In the genomic region with DNA sequence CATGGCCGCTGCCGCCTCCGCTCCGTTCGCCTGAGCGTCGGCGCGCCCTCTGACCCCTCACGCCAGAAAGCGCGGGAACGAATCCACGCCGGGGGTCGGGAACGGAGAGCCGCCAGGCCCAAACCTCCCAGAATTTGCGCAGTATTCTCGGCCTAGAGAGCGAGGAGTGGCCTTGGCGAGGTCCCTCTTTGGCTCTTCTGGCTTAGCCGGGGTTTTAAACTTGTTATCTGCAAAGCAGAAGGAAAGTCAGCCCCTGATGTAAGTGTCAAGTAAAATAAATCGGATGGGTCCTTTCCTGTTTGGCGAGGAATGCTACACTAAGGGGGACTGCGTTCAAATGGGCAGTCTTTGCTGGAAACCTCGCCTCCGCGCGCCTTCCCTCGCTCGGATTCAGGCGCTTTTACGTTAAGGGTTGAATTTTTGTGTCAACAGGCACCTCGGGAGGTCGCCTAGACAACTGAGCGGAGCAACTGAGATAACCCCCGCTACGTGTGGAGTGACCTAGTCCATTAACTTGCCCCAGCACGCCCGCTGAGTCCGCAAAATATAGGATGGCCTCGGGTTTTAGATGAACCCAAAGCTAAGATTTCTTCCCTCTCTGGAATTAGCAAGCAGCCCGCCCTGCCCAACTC, we compare ENCODE assay signal across 21 cellular contexts. TPM values are rescaled to one million over a fixed set of nuclear protein-coding genes. Genes with fewer than 3 reads are reported as not detected.
DNase-seq lines count a peak whose midpoint lies in the region; ATAC-seq, FAIRE-seq and TF ChIP-seq lines count a peak whose summit lies in the region.
"Had no signal": no experiment of that assay in that cellular context is flagged by ENCODE, and none has a peak within 500 bp of the region (broad histone marks: within the 10 kb centered on the region; RNA-seq: fewer than 3 reads in every experiment).

No MANE protein-coding gene starts in this region.

- DNase-seq in HepG2 (ENCODE audit: low spot score) (no peak), right lobe of liver (no peak), mesenchymal stem cell (no peak), RKO (ENCODE audit: low spot score) (no peak), NCI-H1105 treated with DMSO at 0.1 percent for 48 hours (lab: John Stamatoyannopoulos, UW) (no peak), UCSD-AML1 (lab: John Stamatoyannopoulos, UW; ENCODE audit: unreplicated experiment) (no peak), posterior cingulate gyrus (no peak)
- DNase-seq: activated effector memory CD4-positive, alpha-beta T cell treated with anti-CD3 and anti-CD28 coated beads, Interleukin-2, amount 50 U/mL, for 16 hours; GOT3; kidney glomerular epithelial cell; NCI-H1105; NCI-H526 treated with DMSO at 0.1 percent for 48 hours; retina; T-helper 2 cell had no signal

- H4K91ac ChIP-seq in mesenchymal stem cell (ENCODE audit: low read length), result peak overlapping the region; percentile 27

- H3K79me1 ChIP-seq in mesenchymal stem cell (replicated peaks; ENCODE audit: low read length, poor library complexity, severe bottlenecking), result peaks cover 15% of the 10 kb centered on the region

- H3K4ac ChIP-seq in mesenchymal stem cell (ENCODE audit: low read depth in 1 of 2, low read length in 2 of 2), result peak overlapping the region in 1 of 2 experiments; percentile 58

- no peak overlapping the region for H2AK5ac ChIP-seq in mesenchymal stem cell (ENCODE audit: low read length, severe bottlenecking)

- H2BK120ac ChIP-seq in mesenchymal stem cell (ENCODE audit: low read depth, low read length), result no peak overlapping the region

- H3K23ac ChIP-seq in mesenchymal stem cell (ENCODE audit: low read length in 2 of 2), result no peak overlapping the region

- H3K79me2 ChIP-seq in HepG2 (ENCODE audit: insufficient read depth, low read length) (peaks cover 34% of the 10 kb centered on the region), Loucy (ENCODE audit: insufficient read depth, low read length) (peaks cover 49% of the 10 kb centered on the region)

- H4K8ac ChIP-seq in mesenchymal stem cell (ENCODE audit: low read length), result peak overlapping the region; percentile 88

- WGBS in HepG2 (ENCODE audit: low lambda C conversion rate), result 95% methylated on average over 44 of the region's 44 CpGs
- 93% methylated on average over 17 of the region's 44 CpGs for WGBS in right lobe of liver (ENCODE audit: insufficient coverage, low coverage, low lambda C conversion rate, missing lambda C conversion rate)
- WGBS in mesenchymal stem cell, result 97% methylated on average over 44 of the region's 44 CpGs

- peaks cover 6 to 21% of the 10 kb centered on the region in 2 experiments; a peak in 4 of 5 replicates for H3K36me3 ChIP-seq in HepG2 (replicated peaks in 1 of 2; ENCODE audit: control insufficient read depth in 1 of 2, insufficient read depth in 2 of 2, low read length in 2 of 2)
- peaks cover 0 to 4% (median 0%) of the 10 kb centered on the region in 4 donors for H3K36me3 ChIP-seq in right lobe of liver
- H3K36me3 ChIP-seq in Loucy (ENCODE audit: insufficient read depth, low read length), result peaks cover 2% of the 10 kb centered on the region; the same call in 1 of the 2 replicates
- H3K36me3 ChIP-seq in mesenchymal stem cell (ENCODE audit: control insufficient read depth in 1 of 2, insufficient read depth in 2 of 2, low read depth in 1 of 2, low read length in 2 of 2), result peaks cover 7 to 15% of the 10 kb centered on the region in 2 experiments

- ATAC-seq in HepG2 (no peak), right lobe of liver (no peak)

- H3K4me2 ChIP-seq in HepG2 (ENCODE audit: low read depth, low read length) (no peak overlapping the region), Loucy (ENCODE audit: low read depth, low read length, poor library complexity, severe bottlenecking) (peak overlapping the region; percentile 77), mesenchymal stem cell (ENCODE audit: low read length, poor library complexity, severe bottlenecking) (no peak overlapping the region)

- H2AFZ ChIP-seq in HepG2 (ENCODE audit: low read length) (no peak overlapping the region), Loucy (ENCODE audit: low read length) (no peak overlapping the region), mesenchymal stem cell (ENCODE audit: low read depth, low read length) (no peak overlapping the region)

- POLR2A ChIA-PET in HepG2 (lab: Yijun Ruan, JAX), result interaction anchor here (1.5 kb wide), 1 partner anchor 131 kb away, joined by 3 read pairs; no protein-coding TSS in a partner anchor

- H3K18ac ChIP-seq in mesenchymal stem cell (ENCODE audit: low read depth in 1 of 2, low read length in 2 of 2), result no peak overlapping the region

- H4K20me1 ChIP-seq in HepG2 (ENCODE audit: insufficient read depth, low read length) (no peaks in the 10 kb centered on the region), Loucy (ENCODE audit: insufficient read depth, low read length, poor library complexity, severe bottlenecking) (peaks cover 24% of the 10 kb centered on the region)

- no peak for TF ChIP-seq POLR2A in HepG2 (IDR thresholded peaks at IDR 0.05; ENCODE audit: insufficient read depth in 1 of 2, low read depth in 2 of 2, low read length in 2 of 2)
- no peak for TF ChIP-seq POLR2A in right lobe of liver (IDR thresholded peaks at IDR 0.05)

- CTCF ChIA-PET in HepG2 (lab: Yijun Ruan, JAX; ENCODE audit: low intra/inter-chr PET ratio, low total read pairs), result no interaction called here

- H3K14ac ChIP-seq in mesenchymal stem cell (ENCODE audit: low read length in 2 of 2), result no peak overlapping the region

- no peak overlapping the region for H2BK15ac ChIP-seq in mesenchymal stem cell (ENCODE audit: low read depth, poor library complexity, severe bottlenecking)

- H3K27me3 ChIP-seq in HepG2 (ENCODE audit: control insufficient read depth in 1 of 2, insufficient read depth in 2 of 2, low read length in 2 of 2) (no peaks in the 10 kb centered on the region), right lobe of liver (no peaks in the 10 kb centered on the region), Loucy (ENCODE audit: insufficient read depth, low read length, poor library complexity, severe bottlenecking) (no peaks in the 10 kb centered on the region), mesenchymal stem cell (ENCODE audit: control insufficient read depth in 1 of 2, insufficient read depth in 1 of 2, low read length in 2 of 2) (no peaks in the 10 kb centered on the region)
- H3K27me3 ChIP-seq: dorsolateral prefrontal cortex, gastrocnemius medialis, SJSA1, suprapubic skin had no signal

- no peak for FAIRE-seq in HepG2 (lab: Jason Lieb, UNC)

- H3K9ac ChIP-seq in HepG2 (ENCODE audit: insufficient read depth, low read depth, low read length), result no peak overlapping the region
- H3K9ac ChIP-seq in Loucy (ENCODE audit: low read depth, low read length, poor library complexity, severe bottlenecking), result peak overlapping the region; percentile 89
- no peak overlapping the region for H3K9ac ChIP-seq in mesenchymal stem cell (ENCODE audit: low read length)

- BruUV-seq in HepG2 (replicated peaks; lab: Mats Ljungman, UMichigan), result no TSS peak

- H3K9me3 ChIP-seq in HepG2 (ENCODE audit: low read length) (no peaks in the 10 kb centered on the region), right lobe of liver (no peaks in the 10 kb centered on the region), Loucy (ENCODE audit: insufficient read depth, low read depth, low read length) (no peaks in the 10 kb centered on the region), mesenchymal stem cell (ENCODE audit: control insufficient read depth, low read length) (no peaks in the 10 kb centered on the region)
- H3K9me3 ChIP-seq: gastrocnemius medialis, neutrophil, SJSA1, suprapubic skin had no signal

- in situ Hi-C loops in HepG2 (cut with HindIII; ENCODE audit: extremely low pct_ligation_motif_present, low pct_unique_long_range_greater_than_20kb), result no loop called here

- H2BK12ac ChIP-seq in mesenchymal stem cell (ENCODE audit: low read length in 2 of 2), result no peak overlapping the region

- TF ChIP-seq RAD21 in HepG2 (CRISPR knock-in tag; IDR thresholded peaks at IDR 0.05), result no peak

- no peak overlapping the region for H3K4me3 ChIP-seq in HepG2 (replicated peaks in 1 of 3; ENCODE audit: insufficient read depth in 1 of 3, low read depth in 2 of 3, low read length in 3 of 3)
- H3K4me3 ChIP-seq in right lobe of liver, result no peak overlapping the region
- peak overlapping the region; percentile 97 for H3K4me3 ChIP-seq in Loucy (ENCODE audit: low read length, poor library complexity, severe bottlenecking)
- no peak overlapping the region for H3K4me3 ChIP-seq in mesenchymal stem cell (ENCODE audit: insufficient read depth in 1 of 2, low read depth in 1 of 2, low read length in 2 of 2)

- no peak overlapping the region for H3K27ac ChIP-seq in HepG2 (ENCODE audit: extremely low read length, insufficient read depth, low read length)
- no peak overlapping the region for H3K27ac ChIP-seq in right lobe of liver
- H3K27ac ChIP-seq in mesenchymal stem cell (ENCODE audit: low read length, poor library complexity, severe bottlenecking), result no peak overlapping the region

- H2BK5ac ChIP-seq in mesenchymal stem cell (ENCODE audit: low read depth, low read length, poor library complexity, severe bottlenecking), result no peak overlapping the region

- no peaks in the 10 kb centered on the region; the same call in 1 of the 2 replicates for H3F3A ChIP-seq in Loucy (ENCODE audit: low read depth)

- intact Hi-C loops in HepG2 (cut with micrococcal nuclease; ENCODE audit: unreplicated experiment) (no loop called here), right lobe of liver (cut with DNase I) (no loop called here), posterior cingulate gyrus (cut with DNase I) (loop anchor here (10.0 kb wide), 1 partner anchor 783 kb away; a partner anchor contains a TSS)

- H3K4me1 ChIP-seq in HepG2 (ENCODE audit: insufficient read depth, low read length) (peaks cover 32% of the 10 kb centered on the region), right lobe of liver (peaks cover 0 to 20% (median 3%) of the 10 kb centered on the region in 4 donors), Loucy (ENCODE audit: insufficient read depth, low read length, poor library complexity, severe bottlenecking) (peaks cover 45% of the 10 kb centered on the region), mesenchymal stem cell (ENCODE audit: control insufficient read depth, insufficient read depth, low read depth, low read length) (peaks cover 17% of the 10 kb centered on the region)

- TF ChIP-seq CTCF in HepG2 (CRISPR knock-in tag; IDR thresholded peaks at IDR 0.05) (no peak), right lobe of liver (IDR thresholded peaks at IDR 0.05) (no peak), Loucy (conservative IDR thresholded peaks at IDR 0.05; ENCODE audit: low read length) (no peak)

- no peak for TF ChIP-seq EP300 in HepG2 (IDR thresholded peaks at IDR 0.05; ENCODE audit: low read depth in 2 of 2, low read length in 2 of 2)
- TF ChIP-seq EP300 in HepG2 (CRISPR knock-in tag; IDR thresholded peaks at IDR 0.05; ENCODE audit: borderline replicate concordance), result no peak

- no peaks in the 10 kb centered on the region for H3K9me2 ChIP-seq in Loucy (replicated peaks; ENCODE audit: low read depth, low read length)

RNA-seq across cellular contexts. Expression of a gene that starts 1.1 kb away (rescaled TPM):
- total RNA-seq in HepG2 (2016; rRNA removed; fragmentation: Illumina TruSeq; extraction: Trizol) (1.6 and 2.2 TPM in 2 replicates), right lobe of liver (under 1 TPM in 4 of 6 experiments, not detected in 2; 0.25 to 0.62 (median 0.37) TPM)
- total RNA-seq in HepG2 (2016; cell fraction: cytosol; rRNA removed; fragmentation: Illumina TruSeq; extraction: Trizol; ENCODE audit: low read depth), result 2.9 and 3.0 TPM in 2 replicates
- 1.8 and 2.1 TPM in 2 replicates for total RNA-seq in HepG2 (2016; cell fraction: insoluble cytoplasmic fraction; rRNA removed; fragmentation: Illumina TruSeq; extraction: Trizol)
- 1.7 and 2.1 TPM in 2 replicates for total RNA-seq in HepG2 (2016; cell fraction: membrane; rRNA removed; fragmentation: Illumina TruSeq; extraction: Trizol)
- total RNA-seq in HepG2 (2016; cell fraction: nucleus; rRNA removed; fragmentation: Illumina TruSeq; extraction: Trizol), result 1.6 and 2.4 TPM in 2 replicates
- 0.63 and 0.67 TPM in 2 replicates for polyA plus RNA-seq in HepG2 (2011; rRNA removed)
- polyA plus RNA-seq in HepG2 (2011; cell fraction: cytosol; rRNA removed), result 0.68 and 0.87 TPM in 2 replicates
- polyA plus RNA-seq in HepG2 (2011; cell fraction: nucleus; rRNA removed), result 0.98 and 1.1 TPM in 2 replicates
- polyA plus RNA-seq in HepG2 (2012), result 0.92 and 0.95 TPM in 2 replicates
- 0.49 and 0.50 TPM in 2 replicates for polyA plus RNA-seq in HepG2 (2016; cell fraction: cytosol; fragmentation: Illumina TruSeq; extraction: Trizol; ENCODE audit: low read depth)
- 1.4 and 1.6 TPM in 2 replicates for polyA plus RNA-seq in HepG2 (2016; cell fraction: insoluble cytoplasmic fraction; fragmentation: Illumina TruSeq; extraction: Trizol; ENCODE audit: low read depth)
- polyA plus RNA-seq in HepG2 (2016; cell fraction: membrane; fragmentation: Illumina TruSeq; extraction: Trizol; ENCODE audit: low read depth), result 0.49 and 0.94 TPM in 2 replicates
- polyA plus RNA-seq in HepG2 (2016; cell fraction: nucleus; fragmentation: Illumina TruSeq; extraction: Trizol; ENCODE audit: insufficient read depth, low read depth), result 0.75 and 1.5 TPM in 2 replicates
- polyA minus RNA-seq in HepG2 (2011; rRNA and poly(A)+ RNA removed; ENCODE audit: low replicate concordance), result 0.48 and 3.0 TPM in 2 replicates
- 0.69 TPM in 1 of 2 replicates, not detected in the other for polyA minus RNA-seq in HepG2 (2011; cell fraction: cytosol; rRNA and poly(A)+ RNA removed)
- polyA minus RNA-seq in HepG2 (2011; cell fraction: nucleus; rRNA and poly(A)+ RNA removed), result 3.1 and 4.4 TPM in 2 replicates
- 1.0 TPM for polyA plus RNA-seq in mesenchymal stem cell (2013, experiment 1 of 2)
- polyA plus RNA-seq in mesenchymal stem cell (2013, experiment 2 of 2), result 0.82 TPM
- total RNA-seq: cardiac septum had no signal

RNA-seq across cellular contexts. Expression of a gene that starts 1.1 kb away (rescaled TPM):
- total RNA-seq in HepG2 (2016; rRNA removed; fragmentation: Illumina TruSeq; extraction: Trizol) (46.2 and 58.2 TPM in 2 replicates), right lobe of liver (10 to 100 TPM in 2 of 6 experiments, 1 to 10 TPM in 4; 8.0 to 17.0 (median 9.8) TPM)
- total RNA-seq in HepG2 (2016; cell fraction: cytosol; rRNA removed; fragmentation: Illumina TruSeq; extraction: Trizol; ENCODE audit: low read depth), result 4.4 and 4.5 TPM in 2 replicates
- total RNA-seq in HepG2 (2016; cell fraction: insoluble cytoplasmic fraction; rRNA removed; fragmentation: Illumina TruSeq; extraction: Trizol), result 45.9 and 49.4 TPM in 2 replicates
- 16.5 and 16.9 TPM in 2 replicates for total RNA-seq in HepG2 (2016; cell fraction: membrane; rRNA removed; fragmentation: Illumina TruSeq; extraction: Trizol)
- 28.8 and 31.8 TPM in 2 replicates for total RNA-seq in HepG2 (2016; cell fraction: nucleus; rRNA removed; fragmentation: Illumina TruSeq; extraction: Trizol)
- polyA plus RNA-seq in HepG2 (2011; rRNA removed), result 16.3 TPM in 2 replicates
- polyA plus RNA-seq in HepG2 (2011; cell fraction: cytosol; rRNA removed), result 10.6 and 12.2 TPM in 2 replicates
- polyA plus RNA-seq in HepG2 (2011; cell fraction: nucleus; rRNA removed), result 17.2 and 19.0 TPM in 2 replicates
- polyA plus RNA-seq in HepG2 (2012), result 19.7 and 22.4 TPM in 2 replicates
- polyA plus RNA-seq in HepG2 (2016; cell fraction: cytosol; fragmentation: Illumina TruSeq; extraction: Trizol; ENCODE audit: low read depth), result 1.9 and 2.3 TPM in 2 replicates
- polyA plus RNA-seq in HepG2 (2016; cell fraction: insoluble cytoplasmic fraction; fragmentation: Illumina TruSeq; extraction: Trizol; ENCODE audit: low read depth), result 45.7 and 50.1 TPM in 2 replicates
- 7.9 and 8.4 TPM in 2 replicates for polyA plus RNA-seq in HepG2 (2016; cell fraction: membrane; fragmentation: Illumina TruSeq; extraction: Trizol; ENCODE audit: low read depth)
- polyA plus RNA-seq in HepG2 (2016; cell fraction: nucleus; fragmentation: Illumina TruSeq; extraction: Trizol; ENCODE audit: insufficient read depth, low read depth), result 52.6 and 53.3 TPM in 2 replicates
- 26.5 and 39.4 TPM in 2 replicates for polyA minus RNA-seq in HepG2 (2011; rRNA and poly(A)+ RNA removed; ENCODE audit: low replicate concordance)
- 23.0 and 23.7 TPM in 2 replicates for polyA minus RNA-seq in HepG2 (2011; cell fraction: cytosol; rRNA and poly(A)+ RNA removed)
- 12.1 and 17.0 TPM in 2 replicates for polyA minus RNA-seq in HepG2 (2011; cell fraction: nucleus; rRNA and poly(A)+ RNA removed)
- 15.6 TPM for polyA plus RNA-seq in mesenchymal stem cell (2013, experiment 1 of 2)
- polyA plus RNA-seq in mesenchymal stem cell (2013, experiment 2 of 2), result 15.9 TPM
